ENCODE assay signal across 14 cellular contexts in the genomic region with DNA sequence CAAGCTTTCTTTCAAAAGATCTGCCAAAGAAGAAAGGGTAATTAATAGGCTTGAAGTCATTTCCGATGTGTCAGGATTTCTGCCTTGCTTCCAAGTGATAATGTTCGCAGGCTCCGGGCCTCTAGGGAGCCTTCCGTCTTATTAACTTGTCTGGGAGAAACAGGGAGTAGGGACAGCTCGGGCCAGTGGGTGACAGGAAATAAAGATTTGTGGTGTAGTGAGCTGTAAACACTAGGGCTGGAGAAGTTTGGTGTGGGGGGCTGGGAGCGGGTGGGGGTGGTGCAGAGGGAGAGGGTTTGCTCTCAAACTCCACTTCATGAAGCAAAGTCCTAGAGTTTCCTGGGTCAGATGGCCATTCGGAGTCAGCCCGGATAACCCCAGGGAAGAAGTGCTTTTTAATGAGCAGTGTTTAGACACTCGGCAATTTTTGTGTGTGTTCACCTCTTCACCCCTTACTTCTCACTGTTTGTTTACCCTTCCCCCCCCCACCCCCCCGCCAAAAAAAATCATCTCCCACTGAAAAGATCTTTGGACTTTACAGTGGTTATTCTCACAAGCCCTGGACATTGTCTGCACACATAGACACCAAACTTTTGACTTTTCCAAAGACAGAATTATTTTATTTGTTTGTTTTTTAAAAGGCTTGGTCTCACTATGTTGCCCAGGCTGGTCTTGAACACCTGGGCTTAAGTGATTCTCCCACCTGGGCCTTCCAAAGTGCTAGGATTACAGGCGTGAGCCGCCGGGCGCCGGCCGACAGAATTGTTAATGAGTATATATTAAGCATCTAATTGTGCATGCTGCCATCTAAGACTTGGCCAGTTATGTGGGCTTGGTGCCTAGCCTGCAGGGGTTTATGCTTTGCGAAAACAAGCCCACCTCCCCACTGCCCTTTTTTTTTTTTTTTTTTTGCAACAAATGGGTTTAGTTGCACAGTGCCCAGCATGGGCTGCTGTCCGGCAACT.
DNase-seq lines count a peak whose midpoint lies in the region; ATAC-seq, FAIRE-seq and TF ChIP-seq lines count a peak whose summit lies in the region.
"Had no signal": no experiment of that assay in that cellular context is flagged by ENCODE, and none has a peak within 500 bp of the region (broad histone marks: within the 10 kb centered on the region; RNA-seq: fewer than 3 reads in every experiment).

No MANE protein-coding gene starts in this region.

- H3K27me3 ChIP-seq in cardiac muscle cell: no peaks in the 10 kb centered on the region
- no peaks in the 10 kb centered on the region for H3K27me3 ChIP-seq in GM12878 (replicated peaks in 1 of 2; ENCODE audit: control insufficient read depth in 2 of 2, insufficient read depth in 2 of 2, low read length in 1 of 2)

- 88% methylated on average over 17 of the region's 18 CpGs for WGBS in GM12878 (ENCODE audit: insufficient coverage, insufficient replicate concordance, low lambda C conversion rate, missing lambda C conversion rate)

- TF ChIP-seq CTCF in cardiac muscle cell (IDR thresholded peaks at IDR 0.05; ENCODE audit: low read depth, low read length) (no peak), GM12878 (IDR thresholded peaks at IDR 0.05 in 2 of 3, conservative IDR thresholded peaks at IDR 0.05 in 1 of 3; ENCODE audit: control insufficient read depth in 2 of 3, extremely low read depth in 1 of 3, insufficient read depth in 1 of 3, low read depth in 3 of 3, low read length in 3 of 3) (no peak)

- H3K4me1 ChIP-seq in cardiac muscle cell (ENCODE audit: low read depth): peaks cover 49% of the 10 kb centered on the region
- peaks cover 32% of the 10 kb centered on the region for H3K4me1 ChIP-seq in GM12878 (ENCODE audit: control insufficient read depth, insufficient read depth, low read length)

- H3K36me3 ChIP-seq in cardiac muscle cell (no peaks in the 10 kb centered on the region), GM12878 (ENCODE audit: control insufficient read depth in 2 of 2, insufficient read depth in 2 of 2, low read length in 1 of 2) (peaks cover 0 to 4% of the 10 kb centered on the region in 2 experiments; a peak in 2 of 4 replicates)

- peak in 1 of 2 donors; percentile 48 for DNase-seq in cardiac muscle cell (ENCODE audit: low read depth in 1 of 2, low spot score in 1 of 2)
- no peak for DNase-seq in cardiac septum (ENCODE audit: low spot score)
- DNase-seq in GM12878 (ENCODE audit: low read depth, low spot score): no peak
- no peak for DNase-seq in left lobe of liver (ENCODE audit: low spot score)
- no peak for DNase-seq in NOMO-1 (lab: John Stamatoyannopoulos, UW; ENCODE audit: unreplicated experiment in 2 of 2)
- no peak for DNase-seq in DMS53 treated with DMSO at 0.1 percent for 48 hours (lab: John Stamatoyannopoulos, UW; ENCODE audit: unreplicated experiment)
- DNase-seq: activated CD4-positive, alpha-beta T cell treated with anti-CD3 and anti-CD28 coated beads, Interleukin-2, amount 10 ng/mL, durations not matched to agents 7 days and 5 days; activated naive CD4-positive, alpha-beta T cell treated with anti-CD3 and anti-CD28 coated beads, Interleukin-2, amount 10 ng/mL, durations not matched to agents 7 days and 5 days; hippocampal formation; NCI-H510A treated with DMSO at 0.1 percent for 48 hours; stimulated activated naive CD4-positive, alpha-beta T cell had no signal

- no peak overlapping the region for H3K4me3 ChIP-seq in cardiac muscle cell
- no peak overlapping the region for H3K4me3 ChIP-seq in GM12878

- ATAC-seq in GM12878 (no peak), left lobe of liver (peak; percentile 56), GM21447 (IDR thresholded peaks at IDR 0.05; ENCODE audit: unreplicated experiment) (no peak), GM18511 (IDR thresholded peaks at IDR 0.05; ENCODE audit: unreplicated experiment) (no peak)
- ATAC-seq: SK-N-SH treated with all-trans-retinoic acid at 6 μM for 48 hours had no signal

- no peak for TF ChIP-seq RAD21 in GM12878 (IDR thresholded peaks at IDR 0.05; ENCODE audit: insufficient read depth, low read depth, low read length)

- no peak for FAIRE-seq in GM12878 (lab: Jason Lieb, UNC)

- TF ChIP-seq EP300 in GM12878 (IDR thresholded peaks at IDR 0.05; ENCODE audit: borderline replicate concordance in 1 of 2, control insufficient read depth in 1 of 2, low read depth in 2 of 2, low read length in 2 of 2): no peak

- no peak overlapping the region for H3K9ac ChIP-seq in GM12878 (ENCODE audit: control insufficient read depth, insufficient read depth, low read length)

- TF ChIP-seq POLR2A in GM12878 (IDR thresholded peaks at IDR 0.05; ENCODE audit: low read depth, low read length): no peak

- no TSS peak for BruUV-seq in GM12878 (replicated peaks; lab: Mats Ljungman, UMichigan)

- intact Hi-C loops in cardiac septum (cut with DNase I): no loop called here
- intact Hi-C loops in GM12878 (cut with micrococcal nuclease; ENCODE audit: unreplicated experiment): no loop called here

- no peak overlapping the region for H3K4me2 ChIP-seq in GM12878 (ENCODE audit: control insufficient read depth, insufficient read depth)

- peaks cover 12% of the 10 kb centered on the region for H3K79me2 ChIP-seq in GM12878 (ENCODE audit: control insufficient read depth, insufficient read depth, low read length)

- CTCF ChIA-PET in GM12878 (lab: Yijun Ruan, JAX): interaction anchor here (0.6 to 4.7 kb wide), 3 partner anchors 9 to 792 kb away, joined by 3 to 25 read pairs (median 4); no protein-coding TSS in a partner anchor

- SMC1A ChIA-PET in GM12878 (lab: Charles Lee; ENCODE audit: uncharacterized antibody, unreplicated experiment): interaction anchor here (1.1 to 3.0 kb wide), 5 partner anchors 10 to 94 kb away, joined by 3 to 34 read pairs (median 7); no protein-coding TSS in a partner anchor

- RAD21 ChIA-PET in GM12878 (lab: Charles Lee; ENCODE audit: unreplicated experiment): interaction anchor here (0.9 to 1.7 kb wide), 4 partner anchors 11 to 104 kb away, joined by 3 to 5 read pairs (median 4); no protein-coding TSS in a partner anchor

- H2AFZ ChIP-seq in GM12878 (ENCODE audit: control insufficient read depth, low read depth, low read length): no peak overlapping the region

- no peaks in the 10 kb centered on the region for H3K9me3 ChIP-seq in cardiac muscle cell (ENCODE audit: low read depth)
- H3K9me3 ChIP-seq in GM12878 (replicated peaks; ENCODE audit: control insufficient read depth, insufficient read depth, low read length): no peaks in the 10 kb centered on the region

- no peaks in the 10 kb centered on the region for H4K20me1 ChIP-seq in GM12878 (ENCODE audit: control insufficient read depth, insufficient read depth)

- H3K27ac ChIP-seq in cardiac muscle cell (peak overlapping the region; percentile 0), GM12878 (ENCODE audit: control insufficient read depth, insufficient read depth) (no peak overlapping the region; the same call in 1 of the 2 replicates)

- in situ Hi-C loops in GM12878 (cut with MboI): no loop called here

- POLR2A ChIA-PET in GM12878 (lab: Charles Lee): interaction anchor here (0.6 to 1.2 kb wide), 2 partner anchors 12 to 117 kb away, joined by 4 to 6 read pairs; no protein-coding TSS in a partner anchor

TF ChIP-seq in GM12878, 131 proteins besides CTCF, POLR2A, EP300 and RAD21:
- TF ChIP-seq RUNX3 (IDR thresholded peaks at IDR 0.05; ENCODE audit: low read length) (0 out of 2 replicates have a peak, but pooled peaks have one; percentile 12), KDM1A (IDR thresholded peaks at IDR 0.05; ENCODE audit: borderline replicate concordance) (no peak)
